11 cellular contexts compared by ENCODE assay signal in the genomic region with DNA sequence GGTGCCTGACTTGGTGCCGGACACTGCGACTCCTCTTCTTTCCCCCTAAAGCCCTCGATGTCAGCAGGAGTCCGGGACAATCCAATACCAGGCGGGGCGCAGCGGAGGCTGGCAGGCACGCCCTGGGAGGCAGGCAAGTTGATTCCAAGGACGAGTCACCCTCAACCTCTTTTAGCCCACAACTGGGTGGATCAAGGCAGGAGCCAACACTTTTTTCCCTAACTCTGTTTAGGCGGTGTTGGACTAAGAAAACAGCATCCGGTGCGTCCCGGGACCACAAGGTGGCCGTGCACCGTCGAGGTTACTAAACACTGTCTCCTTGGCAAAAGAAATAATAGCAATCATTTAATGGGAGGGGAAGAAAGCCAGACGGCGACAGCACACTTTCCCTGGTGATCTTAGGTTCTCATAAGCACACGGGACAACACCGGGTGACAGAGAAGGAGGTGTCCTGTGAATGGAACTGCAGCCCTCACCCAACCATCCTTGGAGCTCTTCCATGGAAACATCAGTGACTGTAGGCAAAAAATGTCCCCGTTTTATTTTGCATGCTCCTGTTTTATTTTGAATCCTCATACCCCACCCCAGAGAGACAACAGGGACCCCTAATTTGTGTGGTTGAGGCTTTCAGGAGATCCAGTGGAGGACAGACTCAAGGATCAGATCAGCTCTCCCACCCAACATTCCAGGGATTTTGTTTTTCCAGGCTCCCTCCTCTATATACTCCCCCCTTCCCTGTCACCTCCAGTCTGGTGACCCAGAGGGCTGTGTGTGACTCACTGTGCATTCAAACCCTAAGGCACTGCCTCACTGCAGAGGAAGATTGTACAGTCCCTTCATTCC. TPM values are rescaled to one million over a fixed set of nuclear protein-coding genes. Genes with fewer than 3 reads are reported as not detected.
A peak's percentile ranks its signal among the peaks of the same experiment; 100 is the strongest.
DNase-seq lines count a peak whose midpoint lies in the region; ATAC-seq and TF ChIP-seq lines count a peak whose summit lies in the region.
"Had no signal": no experiment of that assay in that cellular context is flagged by ENCODE, and none has a peak within 500 bp of the region (broad histone marks: within the 10 kb centered on the region; RNA-seq: fewer than 3 reads in every experiment).

No MANE protein-coding gene starts in this region.

- TF ChIP-seq CTCF in left lung (IDR thresholded peaks at IDR 0.05) (no peak), suprapubic skin (IDR thresholded peaks at IDR 0.05) (no peak)

- H3K27ac ChIP-seq in left lung (no peak overlapping the region), suprapubic skin (no peak overlapping the region)
- H3K27ac ChIP-seq: 22Rv1 had no signal

- no peak overlapping the region for H3K9ac ChIP-seq in adipocyte (ENCODE audit: low read length)

- H3K4me3 ChIP-seq in adipocyte (ENCODE audit: low read length): peak overlapping the region; percentile 75
- H3K4me3 ChIP-seq in left lung: no peak overlapping the region
- H3K4me3 ChIP-seq in suprapubic skin: peak overlapping the region; percentile 40

- H3K4me1 ChIP-seq in adipocyte (ENCODE audit: control insufficient read depth, insufficient read depth, low read length): peaks cover 5% of the 10 kb centered on the region
- no peaks in the 10 kb centered on the region for H3K4me1 ChIP-seq in left lung
- H3K4me1 ChIP-seq in suprapubic skin: peaks cover 15% of the 10 kb centered on the region

- TF ChIP-seq EP300 in suprapubic skin (IDR thresholded peaks at IDR 0.05): no peak

- DNase-seq in DMS53 (lab: John Stamatoyannopoulos, UW) (peak; percentile 58), DMS53 treated with DMSO at 0.1 percent for 48 hours (lab: John Stamatoyannopoulos, UW; ENCODE audit: unreplicated experiment) (no peak), adipocyte (ENCODE audit: low read depth) (no peak), left lung (peak in 1 of 2 donors; percentile 57), suprapubic skin (ENCODE audit: low spot score in 2 of 2) (no peak), retina (no peak), DMS153 treated with DMSO at 0.1 percent for 48 hours (lab: John Stamatoyannopoulos, UW; ENCODE audit: unreplicated experiment) (no peak)
- DNase-seq: activated T-cell treated with anti-CD3 and anti-CD28 coated beads, Interleukin-2, amount 50 U/mL, for 24 hours; NCI-H1694 treated with DMSO at 0.1 percent for 48 hours had no signal

- H3K9me3 ChIP-seq in adipocyte (ENCODE audit: control insufficient read depth, low read length): no peaks in the 10 kb centered on the region
- H3K9me3 ChIP-seq in left lung: no peaks in the 10 kb centered on the region
- no peaks in the 10 kb centered on the region for H3K9me3 ChIP-seq in suprapubic skin

- H3K36me3 ChIP-seq in adipocyte (ENCODE audit: control insufficient read depth, insufficient read depth, low read length, severe bottlenecking) (no peaks in the 10 kb centered on the region), left lung (no peaks in the 10 kb centered on the region), suprapubic skin (no peaks in the 10 kb centered on the region)

- intact Hi-C loops in left lung (cut with DNase I): no loop called here

- H3K27me3 ChIP-seq in adipocyte (replicated peaks; ENCODE audit: control insufficient read depth, insufficient read depth, low read length) (peaks cover 42% of the 10 kb centered on the region), left lung (peaks cover 34 to 37% of the 10 kb centered on the region in 2 donors), suprapubic skin (peaks cover 37% of the 10 kb centered on the region)

- ATAC-seq in left lung (peak; percentile 7), GM19328 (IDR thresholded peaks at IDR 0.05; ENCODE audit: unreplicated experiment) (no peak)

- no peak for TF ChIP-seq POLR2A in suprapubic skin (IDR thresholded peaks at IDR 0.05)

- WGBS in suprapubic skin: 6% methylated on average over 21 of the region's 21 CpGs

RNA-seq across cellular contexts. Expression of gene CALCR, which starts 1.3 kb away (rescaled TPM):
- total RNA-seq in left lung (under 1 TPM in 1 of 2 donors, not detected in 1; 0.16 TPM), suprapubic skin (not detected)

Comparison
In these comparisons a context has a peak if more than half of its experiments do, and no peak if none do; other contexts are left out.
1. H3K4me3 ChIP-seq: peak in adipocyte (single experiment) and suprapubic skin (single experiment); none in left lung (0 of 2).